9 cellular contexts compared by ENCODE assay signal in genomic region chr10:106931159-106931852, GRCh38.
DNase-seq lines count a peak whose midpoint lies in the region; ATAC-seq lines count a peak whose summit lies in the region.
"Had no signal": no experiment of that assay in that cellular context is flagged by ENCODE, and none has a peak within 500 bp of the region (broad histone marks: within the 10 kb centered on the region; RNA-seq: fewer than 3 reads in every experiment).

No MANE protein-coding gene starts in this region.

- DNase-seq in pons (ENCODE audit: low spot score): peak; percentile 30
- no peak for DNase-seq in retina
- DNase-seq in DMS153 (lab: John Stamatoyannopoulos, UW): no peak
- no peak for DNase-seq in G401 (ENCODE audit: low spot score)
- DNase-seq in activated effector memory CD4-positive, alpha-beta T cell treated with Interleukin-2 at 50 U/mL for 16 hours: no peak
- DNase-seq: activated CD8-positive, alpha-beta memory T cell treated with anti-CD3 and anti-CD28 coated beads, Interleukin-2, amount 10 ng/mL, durations not matched to agents 7 days and 5 days had no signal

- in situ Hi-C loops in G401 (cut with HindIII; ENCODE audit: low sequenced_read_pairs): no loop called here

- ATAC-seq in GM19025 (IDR thresholded peaks at IDR 0.05; ENCODE audit: low read depth, unreplicated experiment) (peak; percentile 73), GM21825 (IDR thresholded peaks at IDR 0.05; ENCODE audit: unreplicated experiment) (peak; percentile 79), HG03457 (IDR thresholded peaks at IDR 0.05; ENCODE audit: unreplicated experiment) (peak; percentile 74)
- ATAC-seq: activated CD8-positive, alpha-beta memory T cell treated with anti-CD3 and anti-CD28 coated beads, Interleukin-2, amount 10 ng/mL, durations not matched to agents 7 days and 5 days had no signal
